In genomic region chr7:13990984-13991790, GRCh38 we compare ENCODE assay signal across 8 cellular contexts. TPM values are rescaled to one million over a fixed set of nuclear protein-coding genes. Genes with fewer than 3 reads are reported as not detected.
DNase-seq lines count a peak whose midpoint lies in the region.

No MANE protein-coding gene starts in this region.

- H3K9me3 ChIP-seq in GM23248 (ENCODE audit: low read depth), result no peaks in the 10 kb centered on the region
- no peaks in the 10 kb centered on the region for H3K9me3 ChIP-seq in neuronal stem cell (replicated peaks in 1 of 2; ENCODE audit: control insufficient read depth in 2 of 2, insufficient read depth in 1 of 2, low read depth in 1 of 2, low read length in 2 of 2)

- no peak overlapping the region for H2BK12ac ChIP-seq in neuronal stem cell (ENCODE audit: low read length)

- H3K27ac ChIP-seq in GM23248 (peak overlapping the region; percentile 64), neuronal stem cell (replicated peaks; ENCODE audit: low read length) (peak overlapping the region; percentile 96)

- H4K91ac ChIP-seq in neuronal stem cell (ENCODE audit: low read depth, low read length, poor library complexity), result no peak overlapping the region

- H3K4me2 ChIP-seq in GM23248 (ENCODE audit: unreplicated experiment), result peak overlapping the region; percentile 99
- peak overlapping the region; percentile 69 for H3K4me2 ChIP-seq in neuronal stem cell (ENCODE audit: insufficient read depth, low read length, poor library complexity, severe bottlenecking)

- DNase-seq in DMS114 treated with DMSO at 0.1 percent for 48 hours (lab: John Stamatoyannopoulos, UW; ENCODE audit: unreplicated experiment) (peak; percentile 91), GM23248 (peak; percentile 99), LoVo (ENCODE audit: low spot score) (peak; percentile 99), SHP77 treated with DMSO at 0.1 percent for 48 hours (lab: John Stamatoyannopoulos, UW) (peak; percentile 99), glomerular endothelial cell (ENCODE audit: extremely low read depth, low read depth, low spot score) (peak; percentile 80), neuronal stem cell (ENCODE audit: low spot score) (peak; percentile 96), superior temporal gyrus (ENCODE audit: extremely low spot score) (peak; percentile 93)
- peak; percentile 21 for DNase-seq in activated naive CD4-positive, alpha-beta T cell treated with anti-CD3 and anti-CD28 coated beads, Interleukin-2, amount 50 U/mL, for 16 hours

- peak overlapping the region; percentile 97 for H3K18ac ChIP-seq in neuronal stem cell (ENCODE audit: low read length)

- H2AK5ac ChIP-seq in neuronal stem cell (ENCODE audit: low read depth, low read length), result no peak overlapping the region

- WGBS in GM23248 (ENCODE audit: low coverage in 1 of 2, low lambda C conversion rate in 2 of 2, missing lambda C conversion rate in 2 of 2), 2 experiments, result 1% methylated on average over 38 of the region's 38 CpGs
- WGBS in neuronal stem cell (ENCODE audit: extremely low coverage in 2 of 2, insufficient read length in 2 of 2, insufficient replicate concordance in 1 of 2), 2 donors, result no CpG with 5 or more reads among the region's 38 CpGs

- no peak overlapping the region for H3K23ac ChIP-seq in neuronal stem cell (ENCODE audit: low read depth, low read length, poor library complexity)

- peak overlapping the region; percentile 82 for H3K9ac ChIP-seq in GM23248
- H3K9ac ChIP-seq in neuronal stem cell (ENCODE audit: low read depth, low read length, poor library complexity), result peak overlapping the region; percentile 78

- H3K14ac ChIP-seq in neuronal stem cell (ENCODE audit: low read length), result no peak overlapping the region

- no peaks in the 10 kb centered on the region for H3K27me3 ChIP-seq in GM23248 (replicated peaks; ENCODE audit: insufficient read depth)
- no peaks in the 10 kb centered on the region for H3K27me3 ChIP-seq in neuronal stem cell (ENCODE audit: control insufficient read depth in 3 of 3, insufficient read depth in 3 of 3, low read depth in 1 of 3, low read length in 3 of 3)

- no peaks in the 10 kb centered on the region for H3K36me3 ChIP-seq in GM23248 (ENCODE audit: low read depth)
- H3K36me3 ChIP-seq in neuronal stem cell (replicated peaks in 1 of 2; ENCODE audit: control insufficient read depth in 2 of 2, insufficient read depth in 2 of 2, low read length in 2 of 2), result peaks cover 0 to 3% of the 10 kb centered on the region in 2 donors

- H3K4me1 ChIP-seq in GM23248 (ENCODE audit: insufficient read depth) (peaks cover 24% of the 10 kb centered on the region), neuronal stem cell (ENCODE audit: control insufficient read depth in 2 of 2, insufficient read depth in 1 of 2, low read depth in 1 of 2, low read length in 2 of 2) (peaks cover 4 to 12% of the 10 kb centered on the region in 2 donors)

- peaks cover 11% of the 10 kb centered on the region; the same call in 1 of the 2 replicates for H3K79me2 ChIP-seq in GM23248 (ENCODE audit: insufficient read depth)

- peak overlapping the region; percentile 14 for H2BK5ac ChIP-seq in neuronal stem cell (ENCODE audit: low read length)

- no peak overlapping the region for H2BK15ac ChIP-seq in neuronal stem cell (ENCODE audit: low read length)

- no peak overlapping the region for H3K4ac ChIP-seq in neuronal stem cell (ENCODE audit: low read length)

- H2AFZ ChIP-seq in GM23248, result peak overlapping the region; percentile 99
- H2AFZ ChIP-seq in neuronal stem cell (ENCODE audit: low read length), result peak overlapping the region; percentile 80

- H2BK120ac ChIP-seq in neuronal stem cell (ENCODE audit: low read depth, low read length), result no peak overlapping the region

- H3K9me2 ChIP-seq in GM23248 (ENCODE audit: insufficient read depth), result no peaks in the 10 kb centered on the region

- in situ Hi-C loops in GM23248 (cut with MboI), result loop anchor here (10.0 kb wide), 1 partner anchor 464 kb away; no protein-coding TSS in a partner anchor

- no peak overlapping the region for H4K8ac ChIP-seq in neuronal stem cell (ENCODE audit: low read depth, low read length)

- H3K79me1 ChIP-seq in neuronal stem cell (ENCODE audit: low read depth, low read length), result no peaks in the 10 kb centered on the region

- H3K4me3 ChIP-seq in GM23248, result peak overlapping the region; percentile 100
- H3K4me3 ChIP-seq in neuronal stem cell (ENCODE audit: low read length in 2 of 2), result peak overlapping the region; percentile 58 to 78

- peaks cover 21% of the 10 kb centered on the region for H3F3A ChIP-seq in GM23248 (ENCODE audit: insufficient read depth)

- no peaks in the 10 kb centered on the region for H4K20me1 ChIP-seq in GM23248 (ENCODE audit: insufficient read depth)

RNA-seq across cellular contexts. Expression of gene ETV1, which starts 1.7 kb away (rescaled TPM):
- 13.7 and 14.5 TPM in 2 replicates for total RNA-seq in GM23248 (2014; rRNA removed; shearing (Covaris generic))
- 16.2 and 17.1 TPM in 2 replicates for polyA plus RNA-seq in GM23248 (2016; fragmentation: Nextera tagmentation; extraction: Ambion mirVana)
- total RNA-seq in glomerular endothelial cell, result 6.5 and 15.2 TPM in 2 replicates
- polyA plus RNA-seq in neuronal stem cell (2013, experiment 1 of 2), result 63.2 TPM
- polyA plus RNA-seq in neuronal stem cell (2013, experiment 2 of 2), result 62.4 TPM

Comparison
In these comparisons a context has a peak if more than half of its experiments do, and no peak if none do; other contexts are left out.
1. Peak in every context shown above with its lines: DNase-seq, H3K4me3 ChIP-seq and H3K27ac ChIP-seq.
2. DNase-seq: peak in every context shown above with its lines; median percentile 99 in GM23248; 99 in LoVo; 99 in SHP77 treated with DMSO at 0.1 percent for 48 hours; 96 in neuronal stem cell; 93 in superior temporal gyrus; 91 in DMS114 treated with DMSO at 0.1 percent for 48 hours; 80 in glomerular endothelial cell; 21 in activated naive CD4-positive, alpha-beta T cell treated with anti-CD3 and anti-CD28 coated beads, Interleukin-2, amount 50 U/mL, for 16 hours.